Comparison of ENCODE assay signal across 1 cellular context in genomic region chr9:135480071-135480941, GRCh38.
TF ChIP-seq lines count a peak whose summit lies in the region.

No MANE protein-coding gene starts in this region.

TF ChIP-seq in HEK293, 187 proteins besides CTCF, POLR2A, EP300 and RAD21 (continued from another document):
- peak; percentile 82 for TF ChIP-seq PATZ1 (tag by site-specific recombination; IDR thresholded peaks at IDR 0.05)
- peak; percentile 41; the same call in 1 of the 2 replicates for TF ChIP-seq ZFHX2 (tag by site-specific recombination; conservative IDR thresholded peaks at IDR 0.05)
- TF ChIP-seq ZNF248 (tag by site-specific recombination; IDR thresholded peaks at IDR 0.05), result no peak
- peak; percentile 89 for TF ChIP-seq ZNF341 (tag by site-specific recombination; IDR thresholded peaks at IDR 0.05; ENCODE audit: low read depth)
- peak; percentile 87 for TF ChIP-seq ZNF335 (tag by site-specific recombination; conservative IDR thresholded peaks at IDR 0.05)
- TF ChIP-seq ZXDB (tag by site-specific recombination; IDR thresholded peaks at IDR 0.05), result no peak
- TF ChIP-seq RBAK (tag by site-specific recombination; IDR thresholded peaks at IDR 0.05), result no peak
- no peak for TF ChIP-seq ZNF518A (tag by site-specific recombination; conservative IDR thresholded peaks at IDR 0.05; ENCODE audit: low read depth)
- TF ChIP-seq ZNF391 (tag by site-specific recombination; IDR thresholded peaks at IDR 0.05; ENCODE audit: borderline replicate concordance, low read depth), result 0 out of 2 replicates have a peak, but pooled peaks have one; percentile 70
- TF ChIP-seq ZNF133 (tag by site-specific recombination; IDR thresholded peaks at IDR 0.05), result 0 out of 2 replicates have a peak, but pooled peaks have one; percentile 28
- 0 out of 2 replicates have a peak, but pooled peaks have one; percentile 20 for TF ChIP-seq ZBTB17 (tag by site-specific recombination; IDR thresholded peaks at IDR 0.05)
- TF ChIP-seq SETDB1 (IDR thresholded peaks at IDR 0.05; ENCODE audit: insufficient read length, low read length), result no peak
- TF ChIP-seq KLF1 (tag by site-specific recombination; IDR thresholded peaks at IDR 0.05), result peak; percentile 64
- TF ChIP-seq ZNF221 (tag by site-specific recombination; IDR thresholded peaks at IDR 0.05; ENCODE audit: borderline replicate concordance), result no peak
- no peak for TF ChIP-seq HIC1 (tag by site-specific recombination; IDR thresholded peaks at IDR 0.05)
- TF ChIP-seq MZF1 (tag by site-specific recombination; IDR thresholded peaks at IDR 0.05; ENCODE audit: borderline replicate concordance), result no peak
- peak; percentile 39; the same call in 1 of the 2 replicates for TF ChIP-seq ZEB2 (tag by site-specific recombination; IDR thresholded peaks at IDR 0.05)
- TF ChIP-seq ZNF501 (tag by site-specific recombination; IDR thresholded peaks at IDR 0.05), result 0 out of 2 replicates have a peak, but pooled peaks have one; percentile 53
- TF ChIP-seq, protein P1, sequence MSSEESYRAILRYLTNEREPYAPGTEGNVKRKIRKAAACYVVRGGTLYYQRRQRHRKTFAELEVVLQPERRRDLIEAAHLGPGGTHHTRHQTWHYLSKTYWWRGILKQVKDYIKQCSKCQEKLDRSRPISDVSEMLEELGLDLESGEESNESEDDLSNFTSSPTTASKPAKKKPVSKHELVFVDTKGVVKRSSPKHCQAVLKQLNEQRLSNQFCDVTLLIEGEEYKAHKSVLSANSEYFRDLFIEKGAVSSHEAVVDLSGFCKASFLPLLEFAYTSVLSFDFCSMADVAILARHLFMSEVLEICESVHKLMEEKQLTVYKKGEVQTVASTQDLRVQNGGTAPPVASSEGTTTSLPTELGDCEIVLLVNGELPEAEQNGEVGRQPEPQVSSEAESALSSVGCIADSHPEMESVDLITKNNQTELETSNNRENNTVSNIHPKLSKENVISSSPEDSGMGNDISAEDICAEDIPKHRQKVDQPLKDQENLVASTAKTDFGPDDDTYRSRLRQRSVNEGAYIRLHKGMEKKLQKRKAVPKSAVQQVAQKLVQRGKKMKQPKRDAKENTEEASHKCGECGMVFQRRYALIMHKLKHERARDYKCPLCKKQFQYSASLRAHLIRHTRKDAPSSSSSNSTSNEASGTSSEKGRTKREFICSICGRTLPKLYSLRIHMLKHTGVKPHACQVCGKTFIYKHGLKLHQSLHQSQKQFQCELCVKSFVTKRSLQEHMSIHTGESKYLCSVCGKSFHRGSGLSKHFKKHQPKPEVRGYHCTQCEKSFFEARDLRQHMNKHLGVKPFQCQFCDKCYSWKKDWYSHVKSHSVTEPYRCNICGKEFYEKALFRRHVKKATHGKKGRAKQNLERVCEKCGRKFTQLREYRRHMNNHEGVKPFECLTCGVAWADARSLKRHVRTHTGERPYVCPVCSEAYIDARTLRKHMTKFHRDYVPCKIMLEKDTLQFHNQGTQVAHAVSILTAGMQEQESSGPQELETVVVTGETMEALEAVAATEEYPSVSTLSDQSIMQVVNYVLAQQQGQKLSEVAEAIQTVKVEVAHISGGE (tag by site-specific recombination; conservative IDR thresholded peaks at IDR 0.05; ENCODE audit: low read depth), result peak; percentile 81
- TF ChIP-seq ZNF146 (tag by site-specific recombination; IDR thresholded peaks at IDR 0.05), result no peak
- peak; percentile 68 for TF ChIP-seq ZBTB26 (tag by site-specific recombination; optimal IDR thresholded peaks at IDR 0.05)
- TF ChIP-seq SP2 (tag by site-specific recombination; IDR thresholded peaks at IDR 0.05), result peak; percentile 62
- TF ChIP-seq PRDM10 (tag by site-specific recombination; IDR thresholded peaks at IDR 0.05), result peak; percentile 41; the same call in 1 of the 2 replicates
- no peak for TF ChIP-seq ZNF600 (tag by site-specific recombination; IDR thresholded peaks at IDR 0.05)
